ENCODE assay signal across 10 cellular contexts in genomic region chr7:54811016-54811924, GRCh38. TPM values are rescaled to one million over a fixed set of nuclear protein-coding genes. Genes with fewer than 3 reads are reported as not detected.
DNase-seq lines count a peak whose midpoint lies in the region; ATAC-seq, FAIRE-seq and TF ChIP-seq lines count a peak whose summit lies in the region.
"Had no signal": no experiment of that assay in that cellular context is flagged by ENCODE, and none has a peak within 500 bp of the region (broad histone marks: within the 10 kb centered on the region; RNA-seq: fewer than 3 reads in every experiment).

No MANE protein-coding gene starts in this region.

- no peaks in the 10 kb centered on the region for H3K36me3 Mint-ChIP-seq in Calu3 (ENCODE audit: insufficient read depth, unreplicated experiment)

- H3K4me1 Mint-ChIP-seq in Calu3 (ENCODE audit: low read depth, unreplicated experiment) = peaks cover 38% of the 10 kb centered on the region
- H3K4me1 Mint-ChIP-seq: WTC11 had no signal

- ATAC-seq in aorta (ENCODE audit: low FRiP score) (peak; percentile 77), mucosa of descending colon (no peak)
- ATAC-seq: WTC11 had no signal

- DNase-seq in HS-5 (ENCODE audit: low read depth) (peak; percentile 34), bronchial epithelial cell (ENCODE audit: low read depth) (peak; percentile 26), keratinocyte (ENCODE audit: low read depth, low spot score) (no peak), aorta (no peak), Calu3 (no peak), NCI-H1092 (lab: John Stamatoyannopoulos, UW) (no peak), mucosa of descending colon (no peak)
- DNase-seq: NCI-H1105 treated with DMSO at 0.1 percent for 48 hours, testis had no signal

- H3K9me3 ChIP-seq in keratinocyte (ENCODE audit: control insufficient read depth, low read depth, low read length) (no peaks in the 10 kb centered on the region), aorta (ENCODE audit: control insufficient read depth, low read length) (no peaks in the 10 kb centered on the region), mucosa of descending colon (no peaks in the 10 kb centered on the region)
- H3K9me3 ChIP-seq: testis had no signal

- CTCF ChIA-PET in Calu3 (lab: Charles Lee) = no interaction called here

- FAIRE-seq in bronchial epithelial cell (lab: Jason Lieb, UNC) (no peak), keratinocyte (lab: Jason Lieb, UNC) (no peak)

- no peaks in the 10 kb centered on the region for H3K79me2 ChIP-seq in keratinocyte (ENCODE audit: control insufficient read depth, insufficient read depth, low read length)

- BruUV-seq in Calu3 (replicated peaks; lab: Mats Ljungman, UMichigan) = no TSS peak

- H3K27me3 Mint-ChIP-seq in Calu3 (ENCODE audit: unreplicated experiment) = no peaks in the 10 kb centered on the region

- no peak overlapping the region for H3K9ac ChIP-seq in keratinocyte (ENCODE audit: control insufficient read depth, extremely low read depth, insufficient read depth, low read length)

- H3K4me1 ChIP-seq in keratinocyte (ENCODE audit: control insufficient read depth, extremely low read depth, insufficient read depth, low read length) (peaks cover 15% of the 10 kb centered on the region), aorta (ENCODE audit: control insufficient read depth in 1 of 2, insufficient read depth in 2 of 2, low read length in 2 of 2) (peaks cover 0 to 3% of the 10 kb centered on the region in 2 donors), mucosa of descending colon (ENCODE audit: low read depth) (no peaks in the 10 kb centered on the region)
- H3K4me1 ChIP-seq: testis had no signal

- intact Hi-C loops in aorta (cut with DNase I) (no loop called here), Calu3 (cut with micrococcal nuclease; ENCODE audit: unreplicated experiment) (no loop called here), mucosa of descending colon (cut with DNase I, micrococcal nuclease) (no loop called here)

- H3K27ac ChIP-seq in keratinocyte (ENCODE audit: control insufficient read depth, insufficient read depth, low read length) (no peak overlapping the region), aorta (ENCODE audit: low read depth in 1 of 2, low read length in 2 of 2) (peak overlapping the region; percentile 14 to 74)
- H3K27ac ChIP-seq: testis had no signal

- H3K36me3 ChIP-seq in bronchial epithelial cell (ENCODE audit: control insufficient read depth, insufficient read depth, low read length) (no peaks in the 10 kb centered on the region), keratinocyte (ENCODE audit: control insufficient read depth in 2 of 2, extremely low read depth in 1 of 2, insufficient read depth in 2 of 2, low read length in 2 of 2) (no peaks in the 10 kb centered on the region), aorta (ENCODE audit: control insufficient read depth in 1 of 2, insufficient read depth in 2 of 2, low read length in 1 of 2) (no peaks in the 10 kb centered on the region), mucosa of descending colon (ENCODE audit: low read depth) (no peaks in the 10 kb centered on the region)

- H3K27me3 ChIP-seq in bronchial epithelial cell (ENCODE audit: control insufficient read depth, insufficient read depth, low read length) (no peaks in the 10 kb centered on the region), keratinocyte (ENCODE audit: control insufficient read depth, extremely low read depth, insufficient read depth, low read length) (no peaks in the 10 kb centered on the region), aorta (ENCODE audit: control insufficient read depth in 1 of 2, insufficient read depth in 2 of 2, low read length in 1 of 2) (no peaks in the 10 kb centered on the region)
- H3K27me3 ChIP-seq: testis had no signal

- H3K4me2 ChIP-seq in keratinocyte (ENCODE audit: control insufficient read depth, extremely low read depth, insufficient read depth, low read depth, low read length) = no peak overlapping the region

- TF ChIP-seq CTCF in bronchial epithelial cell (IDR thresholded peaks at IDR 0.05; ENCODE audit: insufficient read depth, low read length, severe bottlenecking) = no peak
- no peak for TF ChIP-seq CTCF in keratinocyte (optimal IDR thresholded peaks at IDR 0.05 in 1 of 3, IDR thresholded peaks at IDR 0.05 in 1 of 3, conservative IDR thresholded peaks at IDR 0.05 in 1 of 3; ENCODE audit: extremely low read depth in 1 of 3, insufficient read depth in 2 of 3, low read length in 3 of 3)
- TF ChIP-seq CTCF in Calu3 (IDR thresholded peaks at IDR 0.05; ENCODE audit: unreplicated experiment) = no peak
- no peak for TF ChIP-seq CTCF in mucosa of descending colon (IDR thresholded peaks at IDR 0.05)

- H3K4me3 ChIP-seq in bronchial epithelial cell (ENCODE audit: low read depth, low read length) = no peak overlapping the region
- no peak overlapping the region for H3K4me3 ChIP-seq in keratinocyte (ENCODE audit: control insufficient read depth in 2 of 3, extremely low read depth in 1 of 3, insufficient read depth in 2 of 3, low read depth in 1 of 3, low read length in 3 of 3)
- H3K4me3 ChIP-seq in aorta (ENCODE audit: low read length in 2 of 2) = no peak overlapping the region
- H3K4me3 ChIP-seq in mucosa of descending colon = no peak overlapping the region
- H3K4me3 ChIP-seq: testis had no signal

- H3K9me1 ChIP-seq in keratinocyte (ENCODE audit: control insufficient read depth, extremely low read depth, insufficient read depth, low read length) = no peaks in the 10 kb centered on the region

- no peak overlapping the region for H3K4me3 Mint-ChIP-seq in Calu3 (ENCODE audit: low read depth, unreplicated experiment)
- H3K4me3 Mint-ChIP-seq: WTC11 had no signal

- WGBS in aorta, 2 donors = 15% methylated on average over 7 of the region's 7 CpGs

- peak overlapping the region; percentile 57 for H2AFZ ChIP-seq in keratinocyte (ENCODE audit: control insufficient read depth, low read length)

- dilution Hi-C loops in keratinocyte (cut with MboI; ENCODE audit: extremely low pct_ligation_motif_present, low sequenced_read_pairs) = no loop called here

- no peak overlapping the region for H3K27ac Mint-ChIP-seq in Calu3 (ENCODE audit: unreplicated experiment)
- H3K27ac Mint-ChIP-seq: WTC11 had no signal

- H3K9me3 Mint-ChIP-seq in Calu3 (ENCODE audit: low read depth, unreplicated experiment) = peaks cover 5% of the 10 kb centered on the region

- H4K20me1 ChIP-seq in keratinocyte (ENCODE audit: control insufficient read depth, extremely low read depth, insufficient read depth, low read length) = no peaks in the 10 kb centered on the region

RNA-seq across cellular contexts. Expression of gene SEC61G, which starts 52.3 kb away (rescaled TPM):
- 214 and 489 TPM in 2 replicates for total RNA-seq in bronchial epithelial cell
- 96.3 to 308 TPM (median 191 TPM) in 3 replicates for polyA plus RNA-seq in keratinocyte
- polyA plus RNA-seq in keratinocyte (2011; ENCODE audit: low read depth) = 286 TPM
- polyA plus RNA-seq in keratinocyte (2011; cell fraction: cytosol; rRNA removed) = 249 and 356 TPM in 2 replicates
- polyA plus RNA-seq in keratinocyte (2011; cell fraction: nucleus; rRNA removed) = 54.0 and 117 TPM in 2 replicates
- polyA plus RNA-seq in keratinocyte (2012; ENCODE audit: low replicate concordance) = 327 and 349 TPM in 2 replicates
- 7.7 to 190 TPM (median 87.4 TPM) in 3 replicates for polyA minus RNA-seq in keratinocyte
- polyA minus RNA-seq in keratinocyte (2011; cell fraction: cytosol; rRNA and poly(A)+ RNA removed) = 91.9 TPM
- 15.8 and 26.7 TPM in 2 replicates for polyA minus RNA-seq in keratinocyte (2011; cell fraction: nucleus; rRNA and poly(A)+ RNA removed)
- total RNA-seq in aorta = 100 to 1,000 TPM in 1 of 2 donors, 10 to 100 TPM in 1; 90.1 to 109 TPM
- polyA plus RNA-seq in aorta = 100 to 1,000 TPM; 396 to 623 TPM
- total RNA-seq in Calu3 (2022) = 198 and 202 TPM in 2 replicates
- total RNA-seq in mucosa of descending colon = 100 to 1,000 TPM in 1 of 3 donors, 10 to 100 TPM in 2; 55.5 to 105 (median 84.2) TPM

Comparison
In these comparisons a context has a peak if more than half of its experiments do, and no peak if none do; other contexts are left out.
1. DNase-seq: peak in HS-5 (single experiment) and bronchial epithelial cell (single experiment); none in keratinocyte (single experiment), aorta (0 of 2), Calu3 (single experiment), NCI-H1092 (single experiment) and mucosa of descending colon (0 of 3).